Comparison of ENCODE assay signal across 13 cellular contexts in the genomic region with DNA sequence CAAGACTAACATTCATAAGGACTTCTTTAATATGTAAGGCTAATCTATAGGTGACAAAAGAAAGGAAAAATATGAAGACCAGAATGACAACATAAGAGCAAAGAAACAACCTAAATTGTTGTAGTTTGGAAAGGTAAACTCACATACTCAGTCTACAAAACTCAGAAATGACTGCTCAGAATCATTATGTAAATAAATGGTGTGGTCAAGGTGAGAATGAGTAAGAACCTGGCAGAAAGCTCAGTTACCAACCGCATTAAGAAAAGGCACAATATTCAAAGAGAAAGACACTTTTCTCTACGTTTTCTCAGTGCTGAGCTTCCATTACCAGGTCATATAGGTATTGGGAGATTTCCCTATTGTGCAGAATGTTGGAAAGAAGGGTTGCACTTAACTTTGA. TPM values are rescaled to one million over a fixed set of nuclear protein-coding genes. Genes with fewer than 3 reads are reported as not detected.
DNase-seq lines count a peak whose midpoint lies in the region; ATAC-seq and TF ChIP-seq lines count a peak whose summit lies in the region.
"Had no signal": no experiment of that assay in that cellular context is flagged by ENCODE, and none has a peak within 500 bp of the region (broad histone marks: within the 10 kb centered on the region; RNA-seq: fewer than 3 reads in every experiment).

No MANE protein-coding gene starts in this region.

- no peak for DNase-seq in progenitor cell of endocrine pancreas (ENCODE audit: low spot score, unreplicated experiment)
- DNase-seq in HCEC 1CT = no peak
- DNase-seq in AML-193 (lab: John Stamatoyannopoulos, UW) = no peak
- no peak for DNase-seq in hypothalamus (lab: John Stamatoyannopoulos, UW)
- DNase-seq: activated B cell treated with CpG ODN at 0.5 μM for 24 hours; amygdala; CD8-positive, alpha-beta memory T cell; NCI-H2081; Right ventricle myocardium superior had no signal

- H3K9me3 Mint-ChIP-seq in activated T-helper 17 cell treated with anti-CD3 and anti-CD28 coated beads, Interleukin-2, amount 50 U/mL, for 72 hours = no peaks in the 10 kb centered on the region
- no peaks in the 10 kb centered on the region for H3K9me3 Mint-ChIP-seq in progenitor cell of endocrine pancreas (ENCODE audit: low read depth)
- H3K9me3 Mint-ChIP-seq: activated B cell treated with CpG ODN at 0.5 μM for 24 hours; CD8-positive, alpha-beta memory T cell had no signal

- ATAC-seq in GM18517 (IDR thresholded peaks at IDR 0.05; ENCODE audit: unreplicated experiment) (peak; percentile 81), GM19468 (IDR thresholded peaks at IDR 0.05; ENCODE audit: extremely low read depth, unreplicated experiment) (peak; percentile 62), HG02970 (IDR thresholded peaks at IDR 0.05; ENCODE audit: low FRiP score, unreplicated experiment) (peak; percentile 55)
- peak; percentile 83 for ATAC-seq in activated T-helper 17 cell treated with anti-CD3 and anti-CD28 coated beads, Interleukin-2, amount 50 U/mL, for 72 hours (replicated peaks)

- no peak for TF ChIP-seq CTCF in progenitor cell of endocrine pancreas (IDR thresholded peaks at IDR 0.05; ENCODE audit: unreplicated experiment)

- H3K4me1 Mint-ChIP-seq in activated T-helper 17 cell treated with anti-CD3 and anti-CD28 coated beads, Interleukin-2, amount 50 U/mL, for 72 hours = peaks cover 23% of the 10 kb centered on the region
- H3K4me1 Mint-ChIP-seq in progenitor cell of endocrine pancreas (ENCODE audit: low read depth) = peaks cover 13% of the 10 kb centered on the region

- no peaks in the 10 kb centered on the region for H3K27me3 Mint-ChIP-seq in activated T-helper 17 cell treated with anti-CD3 and anti-CD28 coated beads, Interleukin-2, amount 50 U/mL, for 72 hours
- H3K27me3 Mint-ChIP-seq in progenitor cell of endocrine pancreas = no peaks in the 10 kb centered on the region
- H3K27me3 Mint-ChIP-seq: activated B cell treated with CpG ODN at 0.5 μM for 24 hours; CD8-positive, alpha-beta memory T cell had no signal

- H3K36me3 Mint-ChIP-seq in activated T-helper 17 cell treated with anti-CD3 and anti-CD28 coated beads, Interleukin-2, amount 50 U/mL, for 72 hours (ENCODE audit: low read depth) = peaks cover 54% of the 10 kb centered on the region
- peaks cover 16% of the 10 kb centered on the region for H3K36me3 Mint-ChIP-seq in progenitor cell of endocrine pancreas (ENCODE audit: insufficient read depth)

- peak overlapping the region; percentile 12 for H3K27ac Mint-ChIP-seq in activated T-helper 17 cell treated with anti-CD3 and anti-CD28 coated beads, Interleukin-2, amount 50 U/mL, for 72 hours
- no peak overlapping the region for H3K27ac Mint-ChIP-seq in progenitor cell of endocrine pancreas
- H3K27ac Mint-ChIP-seq: activated B cell treated with CpG ODN at 0.5 μM for 24 hours had no signal

- peak overlapping the region; percentile 1 for H3K4me3 Mint-ChIP-seq in activated T-helper 17 cell treated with anti-CD3 and anti-CD28 coated beads, Interleukin-2, amount 50 U/mL, for 72 hours
- H3K4me3 Mint-ChIP-seq in progenitor cell of endocrine pancreas (ENCODE audit: low read depth) = no peak overlapping the region
- H3K4me3 Mint-ChIP-seq: activated B cell treated with CpG ODN at 0.5 μM for 24 hours had no signal

RNA-seq across cellular contexts. Expression of gene ATF2, which starts 15.8 kb away (rescaled TPM):
- total RNA-seq in activated T-helper 17 cell treated with anti-CD3 and anti-CD28 coated beads, Interleukin-2, amount 50 U/mL, for 72 hours = 10 to 100 TPM; 57.5 to 64.1 TPM
- total RNA-seq in progenitor cell of endocrine pancreas = 58.9 and 69.8 TPM in 2 replicates

RNA-seq across cellular contexts. Expression of gene ATP5MC3, which starts 29.3 kb away (rescaled TPM):
- 100 to 1,000 TPM; 200 to 416 TPM for total RNA-seq in activated T-helper 17 cell treated with anti-CD3 and anti-CD28 coated beads, Interleukin-2, amount 50 U/mL, for 72 hours
- total RNA-seq in progenitor cell of endocrine pancreas = 185 and 192 TPM in 2 replicates
